In genomic region chr10:43045631-43046287, GRCh38 we compare ENCODE assay signal across 14 cellular contexts. TPM values are rescaled to one million over a fixed set of nuclear protein-coding genes. Genes with fewer than 3 reads are reported as not detected.
A peak's percentile ranks its signal among the peaks of the same experiment; 100 is the strongest.
DNase-seq lines count a peak whose midpoint lies in the region; ATAC-seq, FAIRE-seq and TF ChIP-seq lines count a peak whose summit lies in the region.
"Had no signal": no experiment of that assay in that cellular context is flagged by ENCODE, and none has a peak within 500 bp of the region (broad histone marks: within the 10 kb centered on the region; RNA-seq: fewer than 3 reads in every experiment).

No MANE protein-coding gene starts in this region.

- H3K27me3 ChIP-seq in H7 (ENCODE audit: control insufficient read depth, insufficient read depth, low read length): no peaks in the 10 kb centered on the region
- H3K27me3 ChIP-seq in Peyer's patch: no peaks in the 10 kb centered on the region
- peaks cover 0 to 9% (median 0%) of the 10 kb centered on the region in 3 donors for H3K27me3 ChIP-seq in sigmoid colon
- H3K27me3 ChIP-seq in small intestine (ENCODE audit: control insufficient read depth in 2 of 2, insufficient read depth in 2 of 2, low read length in 2 of 2): peaks cover 0 to 3% of the 10 kb centered on the region in 2 donors
- H3K27me3 ChIP-seq: BE2C, colonic mucosa had no signal

- TF ChIP-seq POLR2A in Peyer's patch (IDR thresholded peaks at IDR 0.05): no peak
- TF ChIP-seq POLR2A in sigmoid colon (IDR thresholded peaks at IDR 0.05): no peak

- WGBS in sigmoid colon, 2 donors: 77 to 88% methylated on average over 11 of the region's 11 CpGs
- WGBS in small intestine, 3 donors: 76 to 85% (median 82%) methylated on average over 10 to 11 of the region's 11 CpGs

- no peak for ATAC-seq in left lobe of liver
- no peak for ATAC-seq in HG02885 (IDR thresholded peaks at IDR 0.05; ENCODE audit: poor library complexity, unreplicated experiment)
- ATAC-seq: GM12878 had no signal

- H3K27ac ChIP-seq in Peyer's patch (no peak overlapping the region), sigmoid colon (no peak overlapping the region), small intestine (ENCODE audit: low read depth in 1 of 2, low read length in 1 of 2) (no peak overlapping the region)
- H3K27ac ChIP-seq: colonic mucosa had no signal

- TF ChIP-seq EP300 in sigmoid colon (IDR thresholded peaks at IDR 0.05): no peak

- no peak overlapping the region for H3K4me3 ChIP-seq in H7 (ENCODE audit: insufficient read depth, low read depth, low read length)
- no peak overlapping the region for H3K4me3 ChIP-seq in Peyer's patch
- H3K4me3 ChIP-seq in sigmoid colon: no peak overlapping the region
- H3K4me3 ChIP-seq in small intestine (ENCODE audit: low read depth in 1 of 2, low read length in 2 of 2): no peak overlapping the region
- H3K4me3 ChIP-seq: colonic mucosa, GM12878 had no signal

- DNase-seq in H7 (peak; percentile 38), Peyer's patch (peak in 2 of 3 donors; percentile 29 to 35), left lobe of liver (ENCODE audit: low spot score) (peak; percentile 23), sigmoid colon (peak; percentile 46), small intestine (no peak), NCI-H2081 (lab: John Stamatoyannopoulos, UW) (no peak)
- DNase-seq: BE2C, colonic mucosa, NCI-H1105 treated with DMSO at 0.1 percent for 48 hours, NCI-H748 treated with DMSO at 0.1 percent for 48 hours had no signal

- TF ChIP-seq CTCF in Peyer's patch (IDR thresholded peaks at IDR 0.05) (no peak), sigmoid colon (IDR thresholded peaks at IDR 0.05) (no peak)

- peaks cover 0 to 6% (median 0%) of the 10 kb centered on the region in 4 donors for H3K4me1 ChIP-seq in Peyer's patch
- H3K4me1 ChIP-seq in sigmoid colon: no peaks in the 10 kb centered on the region
- H3K4me1 ChIP-seq in small intestine (ENCODE audit: control insufficient read depth in 2 of 2, insufficient read depth in 1 of 2, low read depth in 1 of 2, low read length in 1 of 2): no peaks in the 10 kb centered on the region
- H3K4me1 ChIP-seq: colonic mucosa had no signal

- H3K9me3 ChIP-seq in Peyer's patch: no peaks in the 10 kb centered on the region
- no peaks in the 10 kb centered on the region for H3K9me3 ChIP-seq in sigmoid colon
- no peaks in the 10 kb centered on the region for H3K9me3 ChIP-seq in small intestine (ENCODE audit: control insufficient read depth, low read depth)
- H3K9me3 ChIP-seq: BE2C, colonic mucosa had no signal

- intact Hi-C loops in sigmoid colon (cut with DNase I): no loop called here

- H3K36me3 ChIP-seq in H7 (replicated peaks; ENCODE audit: control insufficient read depth, insufficient read depth, low read length): no peaks in the 10 kb centered on the region
- no peaks in the 10 kb centered on the region for H3K36me3 ChIP-seq in Peyer's patch
- H3K36me3 ChIP-seq in sigmoid colon: no peaks in the 10 kb centered on the region
- H3K36me3 ChIP-seq in small intestine (ENCODE audit: control insufficient read depth in 2 of 2, insufficient read depth in 2 of 2, low read length in 2 of 2): no peaks in the 10 kb centered on the region
- H3K36me3 ChIP-seq: BE2C, colonic mucosa had no signal

- FAIRE-seq in small intestine (lab: Jason Lieb, UNC): no peak
- FAIRE-seq: G401.6, GM12878, keratinocyte had no signal

RNA-seq across cellular contexts. Expression of gene RET, which starts 31.1 kb away (rescaled TPM):
- 9.7 and 16.0 TPM in 2 replicates for total RNA-seq in H7 (2014; rRNA removed; shearing (Covaris generic))
- total RNA-seq in Peyer's patch: 1 to 10 TPM; 1.2 to 5.8 (median 1.7) TPM
- 1.1 TPM for total RNA-seq in left lobe of liver
- 1 to 10 TPM; 1.8 to 6.5 (median 4.6) TPM for total RNA-seq in sigmoid colon
- 1 to 10 TPM in 1 of 3 donors, not detected in 2; 3.4 TPM for polyA plus RNA-seq in sigmoid colon
- polyA plus RNA-seq in small intestine: 1 to 10 TPM in 1 of 3 donors, not detected in 2; 5.3 TPM
- total RNA-seq: GM12878 had no signal
- polyA plus RNA-seq: GM12878 had no signal

Comparison
In these comparisons a context has a peak if more than half of its experiments do, and no peak if none do; other contexts are left out.
1. DNase-seq: peak in H7 (single experiment), Peyer's patch (2 of 3), left lobe of liver (single experiment) and sigmoid colon (single experiment); none in small intestine (single experiment) and NCI-H2081 (0 of 2).